Comparison of ENCODE assay signal across 9 cellular contexts in genomic region chr21:35189077-35189863, GRCh38.
DNase-seq lines count a peak whose midpoint lies in the region; ATAC-seq and TF ChIP-seq lines count a peak whose summit lies in the region.
"Had no signal": no experiment of that assay in that cellular context is flagged by ENCODE, and none has a peak within 500 bp of the region (broad histone marks: within the 10 kb centered on the region; RNA-seq: fewer than 3 reads in every experiment).

No MANE protein-coding gene starts in this region.

- peak; percentile 96 for ATAC-seq in GM21360 (IDR thresholded peaks at IDR 0.05; ENCODE audit: unreplicated experiment)
- peak; percentile 96 for ATAC-seq in HG03460 (IDR thresholded peaks at IDR 0.05; ENCODE audit: unreplicated experiment)
- ATAC-seq in HG03039 (IDR thresholded peaks at IDR 0.05; ENCODE audit: unreplicated experiment) = no peak

- TF ChIP-seq CTCF in thyroid gland (IDR thresholded peaks at IDR 0.05) = no peak

- DNase-seq in Daoy (ENCODE audit: low read depth) = peak; percentile 27
- DNase-seq in hepatic stellate cell (ENCODE audit: low spot score) = peak; percentile 17
- no peak for DNase-seq in thyroid gland
- no peak for DNase-seq in SK-N-DZ (ENCODE audit: low spot score)
- no peak for DNase-seq in ureter (ENCODE audit: low spot score)

- no peaks in the 10 kb centered on the region for H3K4me1 ChIP-seq in thyroid gland

- TF ChIP-seq POLR2A in thyroid gland (IDR thresholded peaks at IDR 0.05) = no peak

- intact Hi-C loops in thyroid gland (cut with DNase I) = no loop called here

- H3K4me3 ChIP-seq in thyroid gland (replicated peaks in 1 of 3) = no peak overlapping the region

- 62 to 68% methylated on average over 8 of the region's 8 CpGs for WGBS in thyroid gland, 2 donors

- no peak overlapping the region for H3K27ac ChIP-seq in thyroid gland
- H3K27ac ChIP-seq: VCaP had no signal

- H3K9me3 ChIP-seq in thyroid gland = no peaks in the 10 kb centered on the region

- H3K27me3 ChIP-seq in thyroid gland = no peaks in the 10 kb centered on the region

- no peaks in the 10 kb centered on the region for H3K36me3 ChIP-seq in thyroid gland

Comparison
In these comparisons a context has a peak if more than half of its experiments do, and no peak if none do; other contexts are left out.
1. DNase-seq: peak in Daoy (single experiment) and hepatic stellate cell (single experiment); none in thyroid gland (0 of 2), SK-N-DZ (single experiment) and ureter (single experiment).